ENCODE assay signal across 8 cellular contexts in genomic region chr19:49819452-49820115, GRCh38. TPM values are rescaled to one million over a fixed set of nuclear protein-coding genes. Genes with fewer than 3 reads are reported as not detected.
DNase-seq lines count a peak whose midpoint lies in the region; ATAC-seq and TF ChIP-seq lines count a peak whose summit lies in the region.
"Not testable (repeated sequence)": the region's sequence is repeated elsewhere in the genome, so short reads cannot be mapped to it uniquely, and the experiment has no call there.

No MANE protein-coding gene starts in this region.

- not testable (repeated sequence) for H3K36me3 Mint-ChIP-seq in HFFc6 (ENCODE audit: low read depth)
- peaks cover 13% of the 10 kb centered on the region for H3K36me3 Mint-ChIP-seq in activated T-helper 2 cell treated with anti-CD3 and anti-CD28 coated beads, Interferon-gamma antibody, Interleukin-2, Interleukin-4, amounts not matched to agents 10 μg/mL and 5 μg/mL and 100 μg/mL, durations not matched to agents 14 hours and 24 hours and 36 hours (ENCODE audit: low read depth)
- peaks cover 18% of the 10 kb centered on the region for H3K36me3 Mint-ChIP-seq in nephron (ENCODE audit: low read depth)
- peaks cover 43% of the 10 kb centered on the region for H3K36me3 Mint-ChIP-seq in stimulated activated effector memory CD8-positive, alpha-beta T cell treated with anti-CD3 and anti-CD28 coated beads, Interleukin-12 subunit alpha, Interleukin-12 subunit beta, amount 100 ng/mL, for 72 hours

- CTCF ChIA-PET in BJ (lab: Yijun Ruan, JAX): not testable (repeated sequence)
- CTCF ChIA-PET in PC-3 (lab: Charles Lee): interaction anchor here (0.6 to 1.0 kb wide), 2 partner anchors 10 to 34 kb away, joined by 3 to 7 read pairs; no protein-coding TSS in a partner anchor

- DNase-seq in BJ (ENCODE audit: low read depth); HFFc6; PC-3; activated T-helper 2 cell treated with anti-CD3 and anti-CD28 coated beads, Interferon-gamma antibody, Interleukin-2, Interleukin-4, amounts not matched to agents 10 μg/mL and 5 μg/mL and 100 μg/mL, durations not matched to agents 14 hours and 24 hours and 36 hours (ENCODE audit: low spot score); coronary artery (ENCODE audit: low spot score); right atrium auricular region (ENCODE audit: low spot score); stimulated activated effector memory CD8-positive, alpha-beta T cell treated with anti-CD3 and anti-CD28 coated beads, Interleukin-12 subunit alpha, Interleukin-12 subunit beta, amount 100 ng/mL, for 72 hours (ENCODE audit: low spot score in 2 of 2): not testable (repeated sequence)

- peak overlapping the region; percentile 58 for H3K4me3 ChIP-seq in BJ (ENCODE audit: low read depth, low read length)
- peak overlapping the region; percentile 79 for H3K4me3 ChIP-seq in PC-3 (ENCODE audit: low read length)
- H3K4me3 ChIP-seq in coronary artery: peak overlapping the region; percentile 92
- peak overlapping the region; percentile 68 to 77 for H3K4me3 ChIP-seq in right atrium auricular region

- not testable (repeated sequence) for ATAC-seq in PC-3; stimulated activated effector memory CD8-positive, alpha-beta T cell treated with anti-CD3 and anti-CD28 coated beads, Interleukin-12 subunit alpha, Interleukin-12 subunit beta, amount 100 ng/mL, for 72 hours

- H3K79me2 ChIP-seq in PC-3 (ENCODE audit: low read length): peaks cover 36% of the 10 kb centered on the region

- H3F3A ChIP-seq in PC-3 (ENCODE audit: low read length, unreplicated experiment): not testable (repeated sequence)

- H3K4me3 Mint-ChIP-seq in HFFc6: peak overlapping the region; percentile 97
- H3K4me3 Mint-ChIP-seq in activated T-helper 2 cell treated with anti-CD3 and anti-CD28 coated beads, Interferon-gamma antibody, Interleukin-2, Interleukin-4, amounts not matched to agents 10 μg/mL and 5 μg/mL and 100 μg/mL, durations not matched to agents 14 hours and 24 hours and 36 hours (ENCODE audit: low read depth): peak overlapping the region; percentile 93
- peak overlapping the region; percentile 100 for H3K4me3 Mint-ChIP-seq in nephron
- H3K4me3 Mint-ChIP-seq in stimulated activated effector memory CD8-positive, alpha-beta T cell treated with anti-CD3 and anti-CD28 coated beads, Interleukin-12 subunit alpha, Interleukin-12 subunit beta, amount 100 ng/mL, for 72 hours: peak overlapping the region; percentile 90

- POLR2A ChIA-PET in BJ (lab: Charles Lee); PC-3 (lab: Charles Lee; ENCODE audit: unreplicated experiment): not testable (repeated sequence)

- not testable (repeated sequence) for H3K9me3 Mint-ChIP-seq in HFFc6; activated T-helper 2 cell treated with anti-CD3 and anti-CD28 coated beads, Interferon-gamma antibody, Interleukin-2, Interleukin-4, amounts not matched to agents 10 μg/mL and 5 μg/mL and 100 μg/mL, durations not matched to agents 14 hours and 24 hours and 36 hours; nephron; stimulated activated effector memory CD8-positive, alpha-beta T cell treated with anti-CD3 and anti-CD28 coated beads, Interleukin-12 subunit alpha, Interleukin-12 subunit beta, amount 100 ng/mL, for 72 hours

- peak overlapping the region; percentile 95; the same call in 1 of the 2 replicates for H2AFZ ChIP-seq in PC-3 (ENCODE audit: low read length)

- TF ChIP-seq CTCF in BJ (IDR thresholded peaks at IDR 0.05; ENCODE audit: insufficient read depth, low read depth, low read length); HFFc6 (IDR thresholded peaks at IDR 0.05); PC-3 (conservative IDR thresholded peaks at IDR 0.05; ENCODE audit: low read depth, low read length); coronary artery (IDR thresholded peaks at IDR 0.05); right atrium auricular region (IDR thresholded peaks at IDR 0.05); nephron (IDR thresholded peaks at IDR 0.05; ENCODE audit: unreplicated experiment in 3 of 3): not testable (repeated sequence)

- not testable (repeated sequence) for H4K20me1 ChIP-seq in PC-3 (ENCODE audit: low read length)

- not testable (repeated sequence) for H3K27ac ChIP-seq in PC-3 (ENCODE audit: low read length); coronary artery
- peak overlapping the region; percentile 90 to 94 for H3K27ac ChIP-seq in right atrium auricular region

- peak overlapping the region; percentile 82 for H3K9ac ChIP-seq in PC-3 (ENCODE audit: low read length)

- not testable (repeated sequence) for H3K9me2 ChIP-seq in PC-3 (replicated peaks; ENCODE audit: low read length)

- intact Hi-C loops in PC-3 (cut with micrococcal nuclease): loop anchor here (5.0 kb wide), 2 partner anchors 48 to 67 kb away; partner anchors contain the start of gene PNKP
- intact Hi-C loops in activated T-helper 2 cell treated with anti-CD3 and anti-CD28 coated beads, Interferon-gamma antibody, Interleukin-2, Interleukin-4, amounts not matched to agents 10 μg/mL and 5 μg/mL and 100 μg/mL, durations not matched to agents 14 hours and 24 hours and 36 hours (cut with micrococcal nuclease): loop anchor here (10.0 kb wide), 1 partner anchor 155 kb away; the partner anchor contains the start of genes BCL2L12 and IRF3

- H3K27me3 ChIP-seq in BJ (ENCODE audit: control insufficient read depth, insufficient read depth, low read length); PC-3 (ENCODE audit: low read length); right atrium auricular region: not testable (repeated sequence)

- BruUV-seq in PC-3 (replicated peaks; lab: Mats Ljungman, UMichigan): not testable (repeated sequence)

- peak overlapping the region; percentile 100 for H3K27ac Mint-ChIP-seq in HFFc6
- peak overlapping the region; percentile 93 for H3K27ac Mint-ChIP-seq in activated T-helper 2 cell treated with anti-CD3 and anti-CD28 coated beads, Interferon-gamma antibody, Interleukin-2, Interleukin-4, amounts not matched to agents 10 μg/mL and 5 μg/mL and 100 μg/mL, durations not matched to agents 14 hours and 24 hours and 36 hours
- H3K27ac Mint-ChIP-seq in nephron: peak overlapping the region; percentile 99 to 100 (median 99)
- peak overlapping the region; percentile 98 for H3K27ac Mint-ChIP-seq in stimulated activated effector memory CD8-positive, alpha-beta T cell treated with anti-CD3 and anti-CD28 coated beads, Interleukin-12 subunit alpha, Interleukin-12 subunit beta, amount 100 ng/mL, for 72 hours

- H3K9me3 ChIP-seq in PC-3 (ENCODE audit: low read length); right atrium auricular region: not testable (repeated sequence)

- H3K4me1 ChIP-seq in PC-3 (ENCODE audit: insufficient read depth, low read length): not testable (repeated sequence)
- H3K4me1 ChIP-seq in right atrium auricular region: peaks cover 0 to 35% of the 10 kb centered on the region in 2 donors

- H3K4me1 Mint-ChIP-seq in HFFc6 (ENCODE audit: low read depth) (peaks cover 17% of the 10 kb centered on the region), nephron (peaks cover 21% of the 10 kb centered on the region)
- H3K4me1 Mint-ChIP-seq in activated T-helper 2 cell treated with anti-CD3 and anti-CD28 coated beads, Interferon-gamma antibody, Interleukin-2, Interleukin-4, amounts not matched to agents 10 μg/mL and 5 μg/mL and 100 μg/mL, durations not matched to agents 14 hours and 24 hours and 36 hours (ENCODE audit: low read depth): not testable (repeated sequence)
- peaks cover 21% of the 10 kb centered on the region for H3K4me1 Mint-ChIP-seq in stimulated activated effector memory CD8-positive, alpha-beta T cell treated with anti-CD3 and anti-CD28 coated beads, Interleukin-12 subunit alpha, Interleukin-12 subunit beta, amount 100 ng/mL, for 72 hours

- not testable (repeated sequence) for H3K36me3 ChIP-seq in BJ (ENCODE audit: control insufficient read depth, insufficient read depth, low read length); PC-3 (ENCODE audit: low read depth, low read length)
- peaks cover 18% of the 10 kb centered on the region for H3K36me3 ChIP-seq in right atrium auricular region

- H3K27me3 Mint-ChIP-seq in HFFc6 (ENCODE audit: insufficient read depth); activated T-helper 2 cell treated with anti-CD3 and anti-CD28 coated beads, Interferon-gamma antibody, Interleukin-2, Interleukin-4, amounts not matched to agents 10 μg/mL and 5 μg/mL and 100 μg/mL, durations not matched to agents 14 hours and 24 hours and 36 hours (ENCODE audit: low read depth); nephron (ENCODE audit: low read depth): not testable (repeated sequence)

- H3K4me2 ChIP-seq in PC-3 (ENCODE audit: low read length): peak overlapping the region; percentile 86

RNA-seq across cellular contexts. Expression of gene MED25, which starts 1.5 kb away (rescaled TPM):
- polyA plus RNA-seq in BJ (2011; rRNA removed): 12.3 and 27.7 TPM in 2 replicates
- polyA minus RNA-seq in BJ (2011; rRNA and poly(A)+ RNA removed): 20.0 and 34.8 TPM in 2 replicates
- 10 to 100 TPM; 44.5 to 50.6 (median 47.8) TPM for total RNA-seq in HFFc6 (2021; fragmentation: NEBNext Ultra II Directional; extraction: Animal tissue kit (Norgen Biotek cat#: 25700))
- total RNA-seq in PC-3 (2014; rRNA removed) (47.5 and 54.9 TPM in 2 replicates), right atrium auricular region (10 to 100 TPM; 31.1 to 54.0 TPM)
- 44.0 and 49.6 TPM in 2 replicates for total RNA-seq in activated T-helper 2 cell treated with anti-CD3 and anti-CD28 coated beads, Interferon-gamma antibody, Interleukin-2, Interleukin-4, amounts not matched to agents 10 μg/mL and 5 μg/mL and 100 μg/mL, durations not matched to agents 14 hours and 24 hours and 36 hours

RNA-seq across cellular contexts. Expression of gene FUZ, which starts 6.5 kb away (rescaled TPM):
- 8.3 and 14.3 TPM in 2 replicates for polyA plus RNA-seq in BJ (2011; rRNA removed)
- polyA minus RNA-seq in BJ (2011; rRNA and poly(A)+ RNA removed): 4.6 and 6.4 TPM in 2 replicates
- 10 to 100 TPM in 5 of 6 experiments, 1 to 10 TPM in 1; 9.4 to 14.2 (median 11.7) TPM for total RNA-seq in HFFc6 (2021; fragmentation: NEBNext Ultra II Directional; extraction: Animal tissue kit (Norgen Biotek cat#: 25700))
- total RNA-seq in PC-3 (2014; rRNA removed) (9.4 and 10.9 TPM in 2 replicates), right atrium auricular region (10 to 100 TPM; 18.5 to 22.5 TPM)
- 13.0 and 13.6 TPM in 2 replicates for total RNA-seq in activated T-helper 2 cell treated with anti-CD3 and anti-CD28 coated beads, Interferon-gamma antibody, Interleukin-2, Interleukin-4, amounts not matched to agents 10 μg/mL and 5 μg/mL and 100 μg/mL, durations not matched to agents 14 hours and 24 hours and 36 hours

RNA-seq across cellular contexts. Expression of gene PTOV1, which starts 31.4 kb away (rescaled TPM):
- 30.7 and 67.6 TPM in 2 replicates for polyA plus RNA-seq in BJ (2011; rRNA removed)
- polyA minus RNA-seq in BJ (2011; rRNA and poly(A)+ RNA removed): 72.9 and 94.6 TPM in 2 replicates
- total RNA-seq in HFFc6 (2021; fragmentation: NEBNext Ultra II Directional; extraction: Animal tissue kit (Norgen Biotek cat#: 25700)): 100 to 1,000 TPM; 157 to 176 (median 162) TPM
- 138 and 148 TPM in 2 replicates for total RNA-seq in PC-3 (2014; rRNA removed)
- 127 and 134 TPM in 2 replicates for total RNA-seq in activated T-helper 2 cell treated with anti-CD3 and anti-CD28 coated beads, Interferon-gamma antibody, Interleukin-2, Interleukin-4, amounts not matched to agents 10 μg/mL and 5 μg/mL and 100 μg/mL, durations not matched to agents 14 hours and 24 hours and 36 hours
- 10 to 100 TPM; 64.6 to 81.0 TPM for total RNA-seq in right atrium auricular region

RNA-seq across cellular contexts. Expression of gene PNKP, which starts 47.8 kb away (rescaled TPM):
- 14.6 and 28.9 TPM in 2 replicates for polyA plus RNA-seq in BJ (2011; rRNA removed)
- 14.1 and 19.1 TPM in 2 replicates for polyA minus RNA-seq in BJ (2011; rRNA and poly(A)+ RNA removed)
- 10 to 100 TPM; 39.7 to 48.7 (median 47.2) TPM for total RNA-seq in HFFc6 (2021; fragmentation: NEBNext Ultra II Directional; extraction: Animal tissue kit (Norgen Biotek cat#: 25700))
- total RNA-seq in PC-3 (2014; rRNA removed) (141 and 172 TPM in 2 replicates), right atrium auricular region (10 to 100 TPM; 29.2 to 32.5 TPM)
- 111 and 117 TPM in 2 replicates for total RNA-seq in activated T-helper 2 cell treated with anti-CD3 and anti-CD28 coated beads, Interferon-gamma antibody, Interleukin-2, Interleukin-4, amounts not matched to agents 10 μg/mL and 5 μg/mL and 100 μg/mL, durations not matched to agents 14 hours and 24 hours and 36 hours

RNA-seq across cellular contexts. Expression of gene AP2A1, which starts 52.8 kb away (rescaled TPM):
- polyA plus RNA-seq in BJ (2011; rRNA removed): 82.1 and 153 TPM in 2 replicates
- polyA minus RNA-seq in BJ (2011; rRNA and poly(A)+ RNA removed): 110 and 142 TPM in 2 replicates
- total RNA-seq in HFFc6 (2021; fragmentation: NEBNext Ultra II Directional; extraction: Animal tissue kit (Norgen Biotek cat#: 25700)): 100 to 1,000 TPM; 145 to 177 (median 162) TPM
- total RNA-seq in PC-3 (2014; rRNA removed) (143 and 159 TPM in 2 replicates), right atrium auricular region (10 to 100 TPM; 72.5 to 97.3 TPM)
- 61.9 and 65.4 TPM in 2 replicates for total RNA-seq in activated T-helper 2 cell treated with anti-CD3 and anti-CD28 coated beads, Interferon-gamma antibody, Interleukin-2, Interleukin-4, amounts not matched to agents 10 μg/mL and 5 μg/mL and 100 μg/mL, durations not matched to agents 14 hours and 24 hours and 36 hours
